Comparison of ENCODE assay signal across 8 cellular contexts in the genomic region with DNA sequence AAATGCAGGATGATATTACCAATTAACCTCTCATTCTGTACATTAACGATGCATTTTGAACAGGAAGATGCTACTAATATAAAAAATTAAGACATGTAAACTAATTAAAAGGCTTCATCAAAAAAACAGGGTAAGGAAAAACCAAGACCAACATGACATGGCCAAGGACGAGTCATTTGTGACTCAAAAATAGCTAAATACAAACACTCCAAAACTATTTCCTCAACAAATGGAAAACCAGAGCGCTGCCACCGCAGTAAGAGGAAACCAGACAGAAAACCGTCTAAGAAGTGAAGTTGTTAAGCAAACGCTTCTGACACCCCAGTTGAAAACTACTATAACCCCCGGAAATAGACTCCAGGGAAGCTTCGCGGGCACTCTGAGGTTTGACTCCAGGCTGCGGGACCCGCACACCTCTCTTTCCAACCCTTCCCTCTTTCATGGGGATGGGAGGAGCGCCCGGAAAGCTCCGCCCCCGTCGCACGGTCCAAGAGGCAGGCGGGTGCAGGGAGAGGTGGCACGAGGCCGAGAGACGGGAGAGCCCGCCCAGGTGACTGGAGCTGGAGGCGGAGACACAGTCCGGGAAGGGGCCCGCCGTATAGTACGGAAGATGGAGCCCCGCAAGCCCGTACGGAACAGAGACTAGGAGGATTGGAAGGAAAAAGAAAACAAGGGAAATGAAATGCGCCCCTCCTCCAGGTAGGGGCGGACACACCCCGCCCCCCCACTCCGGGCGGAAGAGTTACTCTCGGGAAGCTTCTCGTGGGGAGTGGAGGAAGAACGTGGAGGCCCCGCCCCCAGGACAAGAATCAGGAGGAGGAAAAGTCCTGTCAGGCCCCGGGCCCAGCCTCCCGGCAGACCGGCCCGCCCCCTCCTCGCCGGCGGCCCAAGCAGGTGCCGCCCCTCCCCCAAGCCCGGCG. TPM values are rescaled to one million over a fixed set of nuclear protein-coding genes. Genes with fewer than 3 reads are reported as not detected.
DNase-seq lines count a peak whose midpoint lies in the region; ATAC-seq and TF ChIP-seq lines count a peak whose summit lies in the region.

No MANE protein-coding gene starts in this region.

- H3K27me3 Mint-ChIP-seq in nephron (ENCODE audit: low read depth), result no peaks in the 10 kb centered on the region

- DNase-seq in Daoy (ENCODE audit: low read depth) (peak; percentile 93), H4 (ENCODE audit: low spot score) (peak; percentile 81), LNCaP clone FGC (ENCODE audit: low read depth) (peak; percentile 81), RWPE2 (ENCODE audit: low spot score) (peak; percentile 96), fibroblast of the conjunctiva (ENCODE audit: low read depth) (peak; percentile 86)
- peak; percentile 94 for DNase-seq in activated effector memory CD4-positive, alpha-beta T cell treated with anti-CD3 and anti-CD28 coated beads, Interleukin-2, amount 50 U/mL, for 16 hours
- DNase-seq in stimulated activated naive CD8-positive, alpha-beta T cell treated with anti-CD3 and anti-CD28 coated beads, Interleukin-15, Interleukin-2, amounts not matched to agents 100 U/mL and 50 U/mL, for 24 hours, result peak; percentile 90

- H3K9me3 Mint-ChIP-seq in nephron, result no peaks in the 10 kb centered on the region

- H3K4me1 Mint-ChIP-seq in nephron, result peaks cover 4% of the 10 kb centered on the region

- peak; percentile 85 for ATAC-seq in RWPE2 (ENCODE audit: low read depth)
- peak; percentile 73 for ATAC-seq in stimulated activated naive CD8-positive, alpha-beta T cell treated with anti-CD3 and anti-CD28 coated beads, Interleukin-15, Interleukin-2, amounts not matched to agents 100 U/mL and 50 U/mL, for 24 hours

- H3K27me3 ChIP-seq in RWPE2 (ENCODE audit: insufficient read depth, poor library complexity, severe bottlenecking), result no peaks in the 10 kb centered on the region

- H3K36me3 ChIP-seq in RWPE2 (ENCODE audit: low read depth), result peaks cover 26% of the 10 kb centered on the region

- peaks cover 3% of the 10 kb centered on the region for H3K36me3 Mint-ChIP-seq in nephron (ENCODE audit: low read depth)

- no peaks in the 10 kb centered on the region for H3K9me3 ChIP-seq in RWPE2 (ENCODE audit: severe bottlenecking)

- peak overlapping the region; percentile 64 for H3K27ac ChIP-seq in RWPE2 (ENCODE audit: poor library complexity, severe bottlenecking)

- H3K4me3 Mint-ChIP-seq in nephron, result peak overlapping the region; percentile 87 to 99 (median 91)

- H3K4me1 ChIP-seq in RWPE2 (ENCODE audit: insufficient read depth, poor library complexity, severe bottlenecking), result no peaks in the 10 kb centered on the region

- H3K27ac Mint-ChIP-seq in nephron, result peak overlapping the region; percentile 84 to 97 (median 95)

- H3K4me3 ChIP-seq in LNCaP clone FGC (ENCODE audit: low read depth, low read length) (peak overlapping the region; percentile 77), RWPE2 (ENCODE audit: severe bottlenecking) (peak overlapping the region; percentile 91)

- TF ChIP-seq CTCF in LNCaP clone FGC (IDR thresholded peaks at IDR 0.05; ENCODE audit: control insufficient read depth, extremely low read depth, insufficient read depth), result no peak
- TF ChIP-seq CTCF in RWPE2 (IDR thresholded peaks at IDR 0.05; ENCODE audit: poor library complexity, severe bottlenecking), result no peak
- TF ChIP-seq CTCF in nephron (IDR thresholded peaks at IDR 0.05; ENCODE audit: unreplicated experiment in 3 of 3), result no peak

RNA-seq across cellular contexts. Expression of gene DCAF1, which starts 0.7 kb away (rescaled TPM):
- total RNA-seq in Daoy (2014; rRNA removed; shearing (Covaris generic)), result 11.4 and 13.9 TPM in 2 replicates
- total RNA-seq in H4 (2014; rRNA removed; shearing (Covaris generic)), result 8.5 and 9.9 TPM in 2 replicates

RNA-seq across cellular contexts. Expression of gene RAD54L2, which starts 39.4 kb away (rescaled TPM):
- 10.2 and 10.6 TPM in 2 replicates for total RNA-seq in Daoy (2014; rRNA removed; shearing (Covaris generic))
- total RNA-seq in H4 (2014; rRNA removed; shearing (Covaris generic)), result 4.0 and 5.7 TPM in 2 replicates

Comparison
In these comparisons a context has a peak if more than half of its experiments do, and no peak if none do; other contexts are left out.
1. Peak in every context shown above with its lines: DNase-seq, ATAC-seq, H3K4me3 ChIP-seq and H3K27ac ChIP-seq.